ENCODE assay signal across 30 cellular contexts in the genomic region with DNA sequence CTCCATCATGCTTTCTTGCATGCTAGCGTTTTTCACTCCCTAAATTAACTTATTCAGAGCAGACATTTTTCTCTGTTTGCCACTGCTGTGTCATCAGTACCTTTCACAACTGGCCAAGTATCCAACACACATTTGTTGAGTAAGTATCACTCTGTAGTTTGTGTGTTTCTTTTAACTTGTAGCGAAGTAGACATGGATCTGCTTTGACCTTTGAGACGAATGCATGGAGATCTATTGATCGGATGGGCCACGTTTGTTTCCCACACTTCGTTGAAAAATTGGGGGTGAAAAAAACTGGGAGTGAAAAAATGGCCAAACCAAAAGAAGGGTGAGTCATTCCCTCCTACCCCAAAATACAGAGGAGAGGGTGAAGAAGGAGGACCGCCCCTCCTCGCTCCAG.
"Had no signal": no experiment of that assay in that cellular context is flagged by ENCODE, and none has a peak within 500 bp of the region (broad histone marks: within the 10 kb centered on the region; RNA-seq: fewer than 3 reads in every experiment).

No MANE protein-coding gene starts in this region.

- H3K36me3 ChIP-seq: brain microvascular endothelial cell, cardiac muscle cell, colonic mucosa, MG63, Peyer's patch had no signal

- H3K27me3 ChIP-seq: brain microvascular endothelial cell, cardiac muscle cell, colonic mucosa, MG63, Peyer's patch had no signal

- H3K4me3 Mint-ChIP-seq: activated CD4-positive, alpha-beta memory T cell treated with anti-CD3 and anti-CD28 coated beads for 36 hours; activated CD4-positive, alpha-beta T cell treated with anti-CD3 and anti-CD28 coated beads, Interleukin-2, amount 10 ng/mL, durations not matched to agents 7 days and 5 days; activated naive CD4-positive, alpha-beta T cell treated with anti-CD3 and anti-CD28 coated beads for 36 hours; activated naive CD8-positive, alpha-beta T cell; activated T-cell treated with anti-CD3 and anti-CD28 coated beads, Interleukin-2, amount 50 U/mL, for 4 hours; activated T-helper 17 cell treated with anti-CD3 and anti-CD28 coated beads, Interleukin-2, amount 50 U/mL, for 72 hours; T-cell had no signal

- ATAC-seq: activated T-cell treated with anti-CD3 and anti-CD28 coated beads, Interleukin-2, amount 50 U/mL, for 4 hours; activated T-helper 17 cell treated with anti-CD3 and anti-CD28 coated beads, Interleukin-2, amount 50 U/mL, for 72 hours; T-cell had no signal

- H3K27ac ChIP-seq: brain microvascular endothelial cell, cardiac muscle cell, colonic mucosa, Peyer's patch had no signal

- H3K27me3 Mint-ChIP-seq: activated B cell treated with CpG ODN at 0.5 μM for 24 hours; activated T-helper 17 cell treated with anti-CD3 and anti-CD28 coated beads, Interleukin-2, amount 50 U/mL, for 72 hours had no signal

- H3K36me3 Mint-ChIP-seq: activated CD4-positive, alpha-beta memory T cell treated with anti-CD3 and anti-CD28 coated beads for 36 hours; activated naive CD8-positive, alpha-beta T cell; T-cell had no signal

- H3K9me3 ChIP-seq: colonic mucosa, MG63, Peyer's patch had no signal

- H3K4me3 ChIP-seq: cardiac muscle cell, colonic mucosa, MG63, Peyer's patch had no signal

- H3K9me3 Mint-ChIP-seq: activated B cell treated with CpG ODN at 0.5 μM for 24 hours; activated CD4-positive, alpha-beta memory T cell treated with anti-CD3 and anti-CD28 coated beads for 36 hours; activated CD4-positive, alpha-beta T cell treated with anti-CD3 and anti-CD28 coated beads, Interleukin-2, amount 10 ng/mL, durations not matched to agents 7 days and 5 days; activated naive CD4-positive, alpha-beta T cell treated with anti-CD3 and anti-CD28 coated beads for 36 hours; activated T-cell treated with anti-CD3 and anti-CD28 coated beads, Interleukin-2, amount 50 U/mL, for 4 hours; activated T-helper 17 cell treated with anti-CD3 and anti-CD28 coated beads, Interleukin-2, amount 50 U/mL, for 72 hours; T-cell had no signal

- H3K27ac Mint-ChIP-seq: activated CD4-positive, alpha-beta memory T cell treated with anti-CD3 and anti-CD28 coated beads for 36 hours; activated CD4-positive, alpha-beta T cell treated with anti-CD3 and anti-CD28 coated beads, Interleukin-2, amount 10 ng/mL, durations not matched to agents 7 days and 5 days; activated naive CD4-positive, alpha-beta T cell treated with anti-CD3 and anti-CD28 coated beads for 36 hours; activated naive CD8-positive, alpha-beta T cell; activated T-helper 17 cell treated with anti-CD3 and anti-CD28 coated beads, Interleukin-2, amount 50 U/mL, for 72 hours; T-cell had no signal

- DNase-seq: activated B cell treated with CpG ODN at 0.5 μM for 24 hours; activated CD4-positive, alpha-beta memory T cell treated with anti-CD3 and anti-CD28 coated beads for 36 hours; activated CD4-positive, alpha-beta T cell treated with anti-CD3 and anti-CD28 coated beads, Interleukin-2, amount 10 ng/mL, durations not matched to agents 7 days and 5 days; activated CD8-positive, alpha-beta memory T cell treated with anti-CD3 and anti-CD28 coated beads for 24 hours; activated gamma-delta T cell; activated naive CD4-positive, alpha-beta T cell treated with anti-CD3 and anti-CD28 coated beads for 36 hours; activated T-cell treated with anti-CD3 and anti-CD28 coated beads, Interleukin-2, amount 50 U/mL, for 4 hours; brain microvascular endothelial cell; colonic mucosa; MG63; NCI-H1092 treated with DMSO at 0.1 percent for 48 hours; NCI-H1417 treated with DMSO at 0.1 percent for 48 hours; NCI-H1694; NCI-H2029; NCI-H2107; NCI-H2171 treated with DMSO at 0.1 percent for 48 hours; NCI-H345; NCI-H510A; NCI-H526 treated with DMSO at 0.1 percent for 48 hours; NCI-H82; NK-92 treated with Interleukin-12 subunit alpha and Interleukin-12 subunit beta, amount 100 ng/mL, for 24 hours; SHP77; T-cell; T-helper 2 cell; T1000 had no signal

- FAIRE-seq: TTC549 had no signal
